Comparison of ENCODE assay signal across 24 cellular contexts in the genomic region with DNA sequence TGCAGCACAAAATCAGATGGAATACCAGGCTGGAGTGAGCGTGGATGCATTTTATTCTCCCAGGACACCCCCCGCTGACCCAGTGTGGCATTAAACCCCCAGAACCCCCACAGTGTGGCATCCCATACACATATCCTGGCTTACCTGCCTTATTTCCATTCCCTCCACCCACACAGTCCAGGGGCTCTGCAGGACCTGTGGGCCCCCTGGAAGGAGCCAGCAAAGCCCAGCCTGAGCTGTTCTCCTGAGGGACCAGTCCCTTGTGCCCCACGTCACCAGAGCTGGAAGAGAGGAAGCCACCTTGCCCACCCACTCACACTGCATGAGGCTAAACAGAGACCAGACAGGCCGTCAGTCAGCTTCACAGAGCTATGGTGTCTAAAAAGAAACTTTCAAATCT. TPM values are rescaled to one million over a fixed set of nuclear protein-coding genes. Genes with fewer than 3 reads are reported as not detected.
DNase-seq lines count a peak whose midpoint lies in the region; ATAC-seq and TF ChIP-seq lines count a peak whose summit lies in the region.
"Had no signal": no experiment of that assay in that cellular context is flagged by ENCODE, and none has a peak within 500 bp of the region (broad histone marks: within the 10 kb centered on the region; RNA-seq: fewer than 3 reads in every experiment).

No MANE protein-coding gene starts in this region.

- no peaks in the 10 kb centered on the region for H3K36me3 Mint-ChIP-seq in activated naive CD4-positive, alpha-beta T cell treated with anti-CD3 and anti-CD28 coated beads, Interleukin-2, amount 10 ng/mL, durations not matched to agents 7 days and 5 days
- peaks cover 0 to 5% of the 10 kb centered on the region in 2 donors for H3K36me3 Mint-ChIP-seq in activated naive CD4-positive, alpha-beta T cell treated with anti-CD3 and anti-CD28 coated beads, Interleukin-2, amount 50 U/mL, for 72 hours
- no peaks in the 10 kb centered on the region for H3K36me3 Mint-ChIP-seq in osteocyte (ENCODE audit: unreplicated experiment)
- no peaks in the 10 kb centered on the region for H3K36me3 Mint-ChIP-seq in stimulated activated effector memory CD8-positive, alpha-beta T cell treated with anti-CD3 and anti-CD28 coated beads, Interleukin-12 subunit alpha, Interleukin-12 subunit beta, amount 100 ng/mL, for 72 hours
- H3K36me3 Mint-ChIP-seq: CD14-positive monocyte; CD4-positive, alpha-beta memory T cell had no signal

- H3K4me1 Mint-ChIP-seq in activated naive CD4-positive, alpha-beta T cell treated with anti-CD3 and anti-CD28 coated beads, Interleukin-2, amount 10 ng/mL, durations not matched to agents 7 days and 5 days = no peaks in the 10 kb centered on the region
- no peaks in the 10 kb centered on the region for H3K4me1 Mint-ChIP-seq in osteocyte (ENCODE audit: unreplicated experiment)
- no peaks in the 10 kb centered on the region for H3K4me1 Mint-ChIP-seq in stimulated activated effector memory CD8-positive, alpha-beta T cell treated with anti-CD3 and anti-CD28 coated beads, Interleukin-12 subunit alpha, Interleukin-12 subunit beta, amount 100 ng/mL, for 72 hours
- H3K4me1 Mint-ChIP-seq: CD14-positive monocyte; CD4-positive, alpha-beta memory T cell; CD4-positive, CD25-positive, alpha-beta regulatory T cell; CD8-positive, alpha-beta memory T cell had no signal

- no peak for ATAC-seq in activated naive CD4-positive, alpha-beta T cell treated with anti-CD3 and anti-CD28 coated beads, Interleukin-2, amount 50 U/mL, for 72 hours
- ATAC-seq in stimulated activated effector memory CD8-positive, alpha-beta T cell treated with anti-CD3 and anti-CD28 coated beads, Interleukin-12 subunit alpha, Interleukin-12 subunit beta, amount 100 ng/mL, for 72 hours = peak; percentile 8
- no peak for ATAC-seq in HG02970 (IDR thresholded peaks at IDR 0.05; ENCODE audit: low FRiP score, unreplicated experiment)

- no peak overlapping the region for H3K27ac Mint-ChIP-seq in activated naive CD4-positive, alpha-beta T cell treated with anti-CD3 and anti-CD28 coated beads, Interleukin-2, amount 10 ng/mL, durations not matched to agents 7 days and 5 days
- H3K27ac Mint-ChIP-seq in activated naive CD4-positive, alpha-beta T cell treated with anti-CD3 and anti-CD28 coated beads, Interleukin-2, amount 50 U/mL, for 72 hours = no peak overlapping the region
- no peak overlapping the region for H3K27ac Mint-ChIP-seq in osteocyte (ENCODE audit: unreplicated experiment)
- H3K27ac Mint-ChIP-seq in stimulated activated effector memory CD8-positive, alpha-beta T cell treated with anti-CD3 and anti-CD28 coated beads, Interleukin-12 subunit alpha, Interleukin-12 subunit beta, amount 100 ng/mL, for 72 hours = no peak overlapping the region
- H3K27ac Mint-ChIP-seq: CD14-positive monocyte; CD4-positive, alpha-beta memory T cell; CD4-positive, CD25-positive, alpha-beta regulatory T cell; CD8-positive, alpha-beta memory T cell had no signal

- H3K9me3 Mint-ChIP-seq in activated naive CD4-positive, alpha-beta T cell treated with anti-CD3 and anti-CD28 coated beads, Interleukin-2, amount 10 ng/mL, durations not matched to agents 7 days and 5 days = no peaks in the 10 kb centered on the region
- H3K9me3 Mint-ChIP-seq in activated naive CD4-positive, alpha-beta T cell treated with anti-CD3 and anti-CD28 coated beads, Interleukin-2, amount 50 U/mL, for 72 hours = peaks cover under 1 to 1% of the 10 kb centered on the region in 2 donors
- H3K9me3 Mint-ChIP-seq in osteocyte (ENCODE audit: unreplicated experiment) = peaks cover 8% of the 10 kb centered on the region
- H3K9me3 Mint-ChIP-seq in stimulated activated effector memory CD8-positive, alpha-beta T cell treated with anti-CD3 and anti-CD28 coated beads, Interleukin-12 subunit alpha, Interleukin-12 subunit beta, amount 100 ng/mL, for 72 hours = peaks cover 4% of the 10 kb centered on the region

- peaks cover 20% of the 10 kb centered on the region for H3K27me3 Mint-ChIP-seq in activated naive CD4-positive, alpha-beta T cell treated with anti-CD3 and anti-CD28 coated beads, Interleukin-2, amount 10 ng/mL, durations not matched to agents 7 days and 5 days
- no peaks in the 10 kb centered on the region for H3K27me3 Mint-ChIP-seq in osteocyte (ENCODE audit: unreplicated experiment)

- no peak overlapping the region for H3K4me3 Mint-ChIP-seq in activated naive CD4-positive, alpha-beta T cell treated with anti-CD3 and anti-CD28 coated beads, Interleukin-2, amount 10 ng/mL, durations not matched to agents 7 days and 5 days
- H3K4me3 Mint-ChIP-seq in osteocyte (ENCODE audit: unreplicated experiment) = no peak overlapping the region
- no peak overlapping the region for H3K4me3 Mint-ChIP-seq in stimulated activated effector memory CD8-positive, alpha-beta T cell treated with anti-CD3 and anti-CD28 coated beads, Interleukin-12 subunit alpha, Interleukin-12 subunit beta, amount 100 ng/mL, for 72 hours
- H3K4me3 Mint-ChIP-seq: CD14-positive monocyte; CD4-positive, alpha-beta memory T cell; CD4-positive, CD25-positive, alpha-beta regulatory T cell; CD8-positive, alpha-beta memory T cell had no signal

- CTCF ChIA-PET in activated naive CD4-positive, alpha-beta T cell treated with anti-CD3 and anti-CD28 coated beads, Interleukin-2, amount 10 ng/mL, durations not matched to agents 7 days and 5 days (lab: Charles Lee) = interaction anchor here (0.6 kb wide), 1 partner anchor 8 kb away, joined by 3 read pairs; no protein-coding TSS in a partner anchor

- TF ChIP-seq CTCF in osteocyte (IDR thresholded peaks at IDR 0.05) = no peak

- peak; percentile 14 for DNase-seq in activated naive CD4-positive, alpha-beta T cell treated with anti-CD3 and anti-CD28 coated beads, Interleukin-2, amount 10 ng/mL, durations not matched to agents 7 days and 5 days
- DNase-seq in activated naive CD4-positive, alpha-beta T cell treated with anti-CD3 and anti-CD28 coated beads, Interleukin-2, amount 50 U/mL, for 72 hours (ENCODE audit: low spot score in 2 of 2) = no peak
- DNase-seq in ecto neural progenitor cell (ENCODE audit: low spot score) (peak; percentile 13), osteocyte (ENCODE audit: extremely low spot score, unreplicated experiment) (peak; percentile 69)
- DNase-seq in stimulated activated effector memory CD8-positive, alpha-beta T cell treated with anti-CD3 and anti-CD28 coated beads, Interleukin-12 subunit alpha, Interleukin-12 subunit beta, amount 100 ng/mL, for 72 hours (ENCODE audit: low spot score in 2 of 2) = no peak
- no peak for DNase-seq in central memory CD4-positive, alpha-beta T cell
- no peak for DNase-seq in activated effector memory CD4-positive, alpha-beta T cell treated with Interleukin-2 at 50 U/mL for 16 hours
- DNase-seq: 8988T; ACHN; BE2C; CD4-positive, alpha-beta memory T cell; CD4-positive, CD25-positive, alpha-beta regulatory T cell; CD8-positive, alpha-beta memory T cell; COR-L47; DMS 273 treated with DMSO at 0.1 percent for 48 hours; DMS153; DMS53; DMS79; DND-41; EL; GDM1 had no signal

RNA-seq across cellular contexts. Expression of a gene that starts 20.1 kb away (rescaled TPM):
- total RNA-seq in activated naive CD4-positive, alpha-beta T cell treated with anti-CD3 and anti-CD28 coated beads, Interleukin-2, amount 50 U/mL, for 72 hours = under 1 TPM in 1 of 2 donors, not detected in 1; 0.19 TPM
- 0.30 and 0.76 TPM in 2 replicates for total RNA-seq in osteocyte
- total RNA-seq: CD4-positive, alpha-beta memory T cell; CD4-positive, CD25-positive, alpha-beta regulatory T cell; CD8-positive, alpha-beta memory T cell; G401 had no signal

Comparison
In these comparisons a context has a peak if more than half of its experiments do, and no peak if none do; other contexts are left out.
1. DNase-seq: peak in activated naive CD4-positive, alpha-beta T cell treated with anti-CD3 and anti-CD28 coated beads, Interleukin-2, amount 10 ng/mL, durations not matched to agents 7 days and 5 days (single experiment), ecto neural progenitor cell (single experiment) and osteocyte (single experiment); none in activated naive CD4-positive, alpha-beta T cell treated with anti-CD3 and anti-CD28 coated beads, Interleukin-2, amount 50 U/mL, for 72 hours (0 of 2), stimulated activated effector memory CD8-positive, alpha-beta T cell treated with anti-CD3 and anti-CD28 coated beads, Interleukin-12 subunit alpha, Interleukin-12 subunit beta, amount 100 ng/mL, for 72 hours (0 of 2), central memory CD4-positive, alpha-beta T cell (single experiment) and activated effector memory CD4-positive, alpha-beta T cell treated with Interleukin-2 at 50 U/mL for 16 hours (single experiment).